In genomic region chr3:177358968-177359600, GRCh38 we compare ENCODE assay signal across 8 cellular contexts.
A peak's percentile ranks its signal among the peaks of the same experiment; 100 is the strongest.
DNase-seq lines count a peak whose midpoint lies in the region; ATAC-seq, FAIRE-seq and TF ChIP-seq lines count a peak whose summit lies in the region.

No MANE protein-coding gene starts in this region.

- H3K9me3 ChIP-seq in BE2C (no peaks in the 10 kb centered on the region), SK-N-MC (ENCODE audit: low read depth, low read length) (no peaks in the 10 kb centered on the region), adrenal gland (replicated peaks in 1 of 3) (no peaks in the 10 kb centered on the region), iPS DF 6.9 (ENCODE audit: control insufficient read depth, insufficient read depth, low read length) (no peaks in the 10 kb centered on the region), small intestine (ENCODE audit: control insufficient read depth, low read depth) (no peaks in the 10 kb centered on the region)

- peak overlapping the region; percentile 76 for H3K9ac ChIP-seq in SK-N-MC (ENCODE audit: insufficient read length)

- H3K4me3 ChIP-seq in BE2C (ENCODE audit: low read depth, low read length) (peak overlapping the region; percentile 56), SK-N-MC (peak overlapping the region; percentile 90), adrenal gland (peak overlapping the region in 2 of 4 donors; percentile 41 to 50), iPS DF 6.9 (ENCODE audit: low read length) (peak overlapping the region; percentile 17; the same call in 1 of the 2 replicates), small intestine (ENCODE audit: low read depth in 1 of 2, low read length in 2 of 2) (peak overlapping the region in 1 of 2 donors; percentile 30)

- intact Hi-C loops in adrenal gland (cut with DNase I), result loop anchor here (5.0 to 10.0 kb wide), 2 partner anchors 162 to 294 kb away; partner anchors contain the start of gene TBL1XR1 (in 2 of the 2)

- in situ Hi-C loops in KBM-7 (cut with MboI; ENCODE audit: low pct_unique_long_range_greater_than_20kb, low sequenced_read_pairs), result loop anchor here (10.0 kb wide), 1 partner anchor 164 kb away; the partner anchor contains the start of gene TBL1XR1

- H3K36me3 ChIP-seq in BE2C (no peaks in the 10 kb centered on the region), SK-N-MC (ENCODE audit: insufficient read depth, low read length) (no peaks in the 10 kb centered on the region), adrenal gland (replicated peaks in 1 of 2) (no peaks in the 10 kb centered on the region), iPS DF 6.9 (ENCODE audit: control insufficient read depth, insufficient read depth, low read length) (no peaks in the 10 kb centered on the region), small intestine (ENCODE audit: control insufficient read depth in 2 of 2, insufficient read depth in 2 of 2, low read length in 2 of 2) (no peaks in the 10 kb centered on the region)

- no peak for TF ChIP-seq POLR2A in adrenal gland (IDR thresholded peaks at IDR 0.05)

- H3K27me3 ChIP-seq in BE2C (no peaks in the 10 kb centered on the region), adrenal gland (no peaks in the 10 kb centered on the region), iPS DF 6.9 (ENCODE audit: control insufficient read depth, insufficient read depth, low read length) (no peaks in the 10 kb centered on the region), small intestine (ENCODE audit: control insufficient read depth in 2 of 2, insufficient read depth in 2 of 2, low read length in 2 of 2) (no peaks in the 10 kb centered on the region)

- FAIRE-seq in small intestine (lab: Jason Lieb, UNC), result no peak

- peaks cover 33% of the 10 kb centered on the region for H3K4me1 ChIP-seq in BE2C
- H3K4me1 ChIP-seq in adrenal gland (replicated peaks in 1 of 2), result peaks cover 37 to 42% of the 10 kb centered on the region in 2 donors
- peaks cover 16% of the 10 kb centered on the region for H3K4me1 ChIP-seq in iPS DF 6.9 (ENCODE audit: control insufficient read depth, insufficient read depth, low read length)
- H3K4me1 ChIP-seq in small intestine (ENCODE audit: control insufficient read depth in 2 of 2, insufficient read depth in 1 of 2, low read depth in 1 of 2, low read length in 1 of 2), result peaks cover 24 to 44% of the 10 kb centered on the region in 2 donors

- peak overlapping the region; percentile 97; the same call in 1 of the 2 replicates for H3K27ac ChIP-seq in SK-N-MC
- H3K27ac ChIP-seq in adrenal gland, result peak overlapping the region; percentile 87 to 96 (median 94)
- no peak overlapping the region for H3K27ac ChIP-seq in iPS DF 6.9 (ENCODE audit: low read length)
- peak overlapping the region; percentile 89 to 98 for H3K27ac ChIP-seq in small intestine (ENCODE audit: low read depth in 1 of 2, low read length in 1 of 2)

- peak; percentile 27 for ATAC-seq in GM19455 (IDR thresholded peaks at IDR 0.05; ENCODE audit: unreplicated experiment)
- no peak for ATAC-seq in HG03469 (IDR thresholded peaks at IDR 0.05; ENCODE audit: unreplicated experiment)

- no peak for TF ChIP-seq CTCF in BE2C (IDR thresholded peaks at IDR 0.05; ENCODE audit: low read depth, low read length)
- no peak for TF ChIP-seq CTCF in adrenal gland (IDR thresholded peaks at IDR 0.05)

- DNase-seq in BE2C, result peak; percentile 83
- DNase-seq in KBM-7, result peak; percentile 68
- no peak for DNase-seq in SK-N-MC (ENCODE audit: low read depth, low spot score)
- DNase-seq in adrenal gland, result peak; percentile 53 to 82 (median 65)
- DNase-seq in iPS DF 6.9 (ENCODE audit: low read depth, low spot score), result no peak
- DNase-seq in small intestine, result peak; percentile 91

- WGBS in adrenal gland, 4 donors, result 26 to 54% (median 41%) methylated on average over 5 to 31 of the region's 31 CpGs
- whole genome bisulfite sequencing in iPS DF 6.9 (ENCODE audit: insufficient coverage, insufficient read length), result no CpG with 5 or more reads among the region's 31 CpGs
- WGBS in small intestine, 3 donors, result 8 to 20% (median 13%) methylated on average over 28 to 31 of the region's 31 CpGs

Comparison
In these comparisons a context has a peak if more than half of its experiments do, and no peak if none do; other contexts are left out.
1. DNase-seq: peak in BE2C (single experiment), KBM-7 (single experiment), adrenal gland (7 of 7) and small intestine (single experiment); none in SK-N-MC (single experiment) and iPS DF 6.9 (single experiment).